Comparison of ENCODE assay signal across 8 cellular contexts in genomic region chr9:110217656-110218099, GRCh38. TPM values are rescaled to one million over a fixed set of nuclear protein-coding genes. Genes with fewer than 3 reads are reported as not detected.
A peak's percentile ranks its signal among the peaks of the same experiment; 100 is the strongest.
DNase-seq lines count a peak whose midpoint lies in the region; ATAC-seq and TF ChIP-seq lines count a peak whose summit lies in the region.

No MANE protein-coding gene starts in this region.

- no peaks in the 10 kb centered on the region for H3K36me3 Mint-ChIP-seq in neural crest cell (ENCODE audit: low read depth)

- TF ChIP-seq CTCF in AG10803 (conservative IDR thresholded peaks at IDR 0.05; ENCODE audit: low read length): peak; percentile 80
- TF ChIP-seq CTCF in GM12875 (IDR thresholded peaks at IDR 0.05; ENCODE audit: borderline replicate concordance, insufficient read depth, low read depth, low read length): peak; percentile 57; the same call in 1 of the 2 replicates
- peak; percentile 92 for TF ChIP-seq CTCF in neural crest cell (conservative IDR thresholded peaks at IDR 0.05)

- no peak overlapping the region for H3K4me3 Mint-ChIP-seq in neural crest cell

- ATAC-seq in HG03175 (IDR thresholded peaks at IDR 0.05; ENCODE audit: unreplicated experiment): no peak

- H3K4me3 ChIP-seq in AG10803 (ENCODE audit: low read length) (no peak overlapping the region), GM12875 (ENCODE audit: low read depth, low read length) (no peak overlapping the region)

- H3K27me3 Mint-ChIP-seq in neural crest cell (ENCODE audit: low read depth): peaks cover 6% of the 10 kb centered on the region

- peak overlapping the region; percentile 88 for H3K27ac Mint-ChIP-seq in neural crest cell (ENCODE audit: unreplicated experiment)

- H3K4me1 Mint-ChIP-seq in neural crest cell: no peaks in the 10 kb centered on the region

- H3K9me3 Mint-ChIP-seq in neural crest cell: peaks cover 2% of the 10 kb centered on the region

- DNase-seq in AG10803 (ENCODE audit: low read depth) (peak; percentile 65), NCI-H748 treated with DMSO at 0.1 percent for 48 hours (lab: John Stamatoyannopoulos, UW) (peak; percentile 38), dedifferentiated amniotic fluid mesenchymal stem cell (ENCODE audit: extremely low spot score) (peak; percentile 74), neural crest cell (ENCODE audit: low read depth, low spot score) (no peak), NCI-H1930 (lab: John Stamatoyannopoulos, UW) (no peak), GOT3 (lab: John Stamatoyannopoulos, UW) (no peak)

RNA-seq across cellular contexts. Expression of gene C9orf152, which starts 9.7 kb away (rescaled TPM):
- total RNA-seq in neural crest cell: not detected in 2 replicates

RNA-seq across cellular contexts. Expression of gene TXN, which starts 38.6 kb away (rescaled TPM):
- total RNA-seq in neural crest cell: 181 and 188 TPM in 2 replicates

Comparison
In these comparisons a context has a peak if more than half of its experiments do, and no peak if none do; other contexts are left out.
1. DNase-seq: peak in AG10803 (single experiment), NCI-H748 treated with DMSO at 0.1 percent for 48 hours (single experiment) and dedifferentiated amniotic fluid mesenchymal stem cell (single experiment); none in neural crest cell (single experiment), NCI-H1930 (0 of 2) and GOT3 (single experiment).
2. Peak in every context shown above with its lines, with median percentiles within 50 percentile points of each other: CTCF ChIP-seq.